In genomic region chr15:77160562-77161481, GRCh38 we compare ENCODE assay signal across 11 cellular contexts.
DNase-seq lines count a peak whose midpoint lies in the region; ATAC-seq and TF ChIP-seq lines count a peak whose summit lies in the region.
"Had no signal": no experiment of that assay in that cellular context is flagged by ENCODE, and none has a peak within 500 bp of the region (broad histone marks: within the 10 kb centered on the region; RNA-seq: fewer than 3 reads in every experiment).

No MANE protein-coding gene starts in this region.

- no TSS peak for BruUV-seq in PC-3 (replicated peaks; lab: Mats Ljungman, UMichigan)

- H3K9ac ChIP-seq in PC-3 (ENCODE audit: low read length), result no peak overlapping the region
- H3K9ac ChIP-seq in Karpas-422 (ENCODE audit: low read length), result no peak overlapping the region

- H3K36me3 Mint-ChIP-seq in activated CD4-positive, alpha-beta T cell treated with anti-CD3 and anti-CD28 coated beads, Interleukin-2, amount 10 ng/mL, durations not matched to agents 7 days and 5 days (ENCODE audit: low read depth), result peaks cover 7% of the 10 kb centered on the region
- H3K36me3 Mint-ChIP-seq in stimulated activated effector memory CD8-positive, alpha-beta T cell treated with anti-CD3 and anti-CD28 coated beads, Interleukin-12 subunit alpha, Interleukin-12 subunit beta, amount 100 ng/mL, for 72 hours, result no peaks in the 10 kb centered on the region

- H3K79me2 ChIP-seq in PC-3 (ENCODE audit: low read length), result no peaks in the 10 kb centered on the region
- no peaks in the 10 kb centered on the region for H3K79me2 ChIP-seq in Karpas-422 (ENCODE audit: low read length)

- H3K9me3 ChIP-seq in PC-3 (ENCODE audit: low read length) (no peaks in the 10 kb centered on the region), Karpas-422 (ENCODE audit: low read length) (no peaks in the 10 kb centered on the region)

- H3K27ac Mint-ChIP-seq in activated CD4-positive, alpha-beta T cell treated with anti-CD3 and anti-CD28 coated beads, Interleukin-2, amount 10 ng/mL, durations not matched to agents 7 days and 5 days, result peak overlapping the region; percentile 80
- peak overlapping the region; percentile 79 for H3K27ac Mint-ChIP-seq in stimulated activated effector memory CD8-positive, alpha-beta T cell treated with anti-CD3 and anti-CD28 coated beads, Interleukin-12 subunit alpha, Interleukin-12 subunit beta, amount 100 ng/mL, for 72 hours

- H3K4me3 ChIP-seq in PC-3 (ENCODE audit: low read length), result no peak overlapping the region
- H3K4me3 ChIP-seq in epithelial cell of esophagus (ENCODE audit: low read length), result no peak overlapping the region
- H3K4me3 ChIP-seq in Karpas-422 (ENCODE audit: low read length), result no peak overlapping the region

- no peaks in the 10 kb centered on the region for H3K9me3 Mint-ChIP-seq in activated CD4-positive, alpha-beta T cell treated with anti-CD3 and anti-CD28 coated beads, Interleukin-2, amount 10 ng/mL, durations not matched to agents 7 days and 5 days
- no peaks in the 10 kb centered on the region for H3K9me3 Mint-ChIP-seq in stimulated activated effector memory CD8-positive, alpha-beta T cell treated with anti-CD3 and anti-CD28 coated beads, Interleukin-12 subunit alpha, Interleukin-12 subunit beta, amount 100 ng/mL, for 72 hours

- H3K4me3 Mint-ChIP-seq in activated CD4-positive, alpha-beta T cell treated with anti-CD3 and anti-CD28 coated beads, Interleukin-2, amount 10 ng/mL, durations not matched to agents 7 days and 5 days, result no peak overlapping the region
- peak overlapping the region; percentile 38 for H3K4me3 Mint-ChIP-seq in stimulated activated effector memory CD8-positive, alpha-beta T cell treated with anti-CD3 and anti-CD28 coated beads, Interleukin-12 subunit alpha, Interleukin-12 subunit beta, amount 100 ng/mL, for 72 hours

- intact Hi-C loops in PC-3 (cut with micrococcal nuclease), result no loop called here

- no peak for ATAC-seq in PC-3
- ATAC-seq in stimulated activated effector memory CD8-positive, alpha-beta T cell treated with anti-CD3 and anti-CD28 coated beads, Interleukin-12 subunit alpha, Interleukin-12 subunit beta, amount 100 ng/mL, for 72 hours, result peak; percentile 45

- no peak for TF ChIP-seq CTCF in PC-3 (conservative IDR thresholded peaks at IDR 0.05; ENCODE audit: low read depth, low read length)
- TF ChIP-seq CTCF in epithelial cell of esophagus (IDR thresholded peaks at IDR 0.05; ENCODE audit: insufficient read depth, low read depth, low read length, missing control alignments), result no peak

- H4K20me1 ChIP-seq in PC-3 (ENCODE audit: low read length) (no peaks in the 10 kb centered on the region), Karpas-422 (ENCODE audit: insufficient read depth, low read depth, low read length) (no peaks in the 10 kb centered on the region)

- POLR2A ChIA-PET in activated CD4-positive, alpha-beta T cell treated with anti-CD3 and anti-CD28 coated beads, Interleukin-2, amount 10 ng/mL, durations not matched to agents 7 days and 5 days (lab: Charles Lee), result interaction anchor here (0.6 kb wide), 2 partner anchors 21 to 982 kb away, joined by 3 to 5 read pairs; no protein-coding TSS in a partner anchor
- POLR2A ChIA-PET in PC-3 (lab: Charles Lee; ENCODE audit: unreplicated experiment), result no interaction called here

- no peaks in the 10 kb centered on the region for H3K9me2 ChIP-seq in PC-3 (replicated peaks; ENCODE audit: low read length)
- H3K9me2 ChIP-seq in Karpas-422 (replicated peaks; ENCODE audit: insufficient read depth, low read length), result no peaks in the 10 kb centered on the region

- H3K27me3 ChIP-seq in PC-3 (ENCODE audit: low read length), result no peaks in the 10 kb centered on the region
- H3K27me3 ChIP-seq in Karpas-422 (ENCODE audit: low read length), result no peaks in the 10 kb centered on the region

- no peaks in the 10 kb centered on the region for H3F3A ChIP-seq in PC-3 (ENCODE audit: low read length, unreplicated experiment)

- no peaks in the 10 kb centered on the region for H3K36me3 ChIP-seq in PC-3 (ENCODE audit: low read depth, low read length)
- H3K36me3 ChIP-seq in Karpas-422 (ENCODE audit: insufficient read depth, low read length), result no peaks in the 10 kb centered on the region

- peaks cover 10% of the 10 kb centered on the region for H3K4me1 ChIP-seq in PC-3 (ENCODE audit: insufficient read depth, low read length)
- peaks cover 9% of the 10 kb centered on the region for H3K4me1 ChIP-seq in Karpas-422 (ENCODE audit: low read length)

- H2AFZ ChIP-seq in PC-3 (ENCODE audit: low read length) (no peak overlapping the region), Karpas-422 (ENCODE audit: low read length) (no peak overlapping the region)

- CTCF ChIA-PET in activated CD4-positive, alpha-beta T cell treated with anti-CD3 and anti-CD28 coated beads, Interleukin-2, amount 10 ng/mL, durations not matched to agents 7 days and 5 days (lab: Charles Lee), result no interaction called here
- CTCF ChIA-PET in PC-3 (lab: Charles Lee), result interaction anchor here (0.6 kb wide), 1 partner anchor 1078 kb away, joined by 3 read pairs; no protein-coding TSS in a partner anchor

- H3K4me2 ChIP-seq in PC-3 (ENCODE audit: low read length) (peak overlapping the region; percentile 37; the same call in 1 of the 2 replicates), Karpas-422 (ENCODE audit: low read depth, low read length, poor library complexity, severe bottlenecking) (no peak overlapping the region)

- H3K27ac ChIP-seq in PC-3 (ENCODE audit: low read length), result no peak overlapping the region
- no peak overlapping the region for H3K27ac ChIP-seq in Karpas-422 (ENCODE audit: low read length)

- DNase-seq in activated CD4-positive, alpha-beta T cell treated with anti-CD3 and anti-CD28 coated beads, Interleukin-2, amount 10 ng/mL, durations not matched to agents 7 days and 5 days, result no peak
- DNase-seq in activated CD4-positive, alpha-beta T cell treated with anti-CD3 and anti-CD28 coated beads, Interleukin-2, amount 50 U/mL, for 4 hours, result no peak
- DNase-seq in PC-3 (peak; percentile 63), epithelial cell of esophagus (ENCODE audit: low read depth) (peak; percentile 55), medulla oblongata (ENCODE audit: extremely low spot score) (no peak), Karpas-422 (no peak)
- no peak for DNase-seq in stimulated activated effector memory CD8-positive, alpha-beta T cell treated with anti-CD3 and anti-CD28 coated beads, Interleukin-12 subunit alpha, Interleukin-12 subunit beta, amount 100 ng/mL, for 72 hours (ENCODE audit: low spot score in 2 of 2)
- DNase-seq in stimulated activated naive CD4-positive, alpha-beta T cell treated with Interleukin-2 at 50 U/mL for 16 hours (lab: John Stamatoyannopoulos, UW), result no peak
- DNase-seq: amniotic stem cell, hippocampal formation, NCI-H1436 had no signal

- no peaks in the 10 kb centered on the region for H3K27me3 Mint-ChIP-seq in activated CD4-positive, alpha-beta T cell treated with anti-CD3 and anti-CD28 coated beads, Interleukin-2, amount 10 ng/mL, durations not matched to agents 7 days and 5 days

- peaks cover 34% of the 10 kb centered on the region for H3K4me1 Mint-ChIP-seq in activated CD4-positive, alpha-beta T cell treated with anti-CD3 and anti-CD28 coated beads, Interleukin-2, amount 10 ng/mL, durations not matched to agents 7 days and 5 days
- H3K4me1 Mint-ChIP-seq in stimulated activated effector memory CD8-positive, alpha-beta T cell treated with anti-CD3 and anti-CD28 coated beads, Interleukin-12 subunit alpha, Interleukin-12 subunit beta, amount 100 ng/mL, for 72 hours, result peaks cover 63% of the 10 kb centered on the region

Comparison
In these comparisons a context has a peak if more than half of its experiments do, and no peak if none do; other contexts are left out.
1. DNase-seq: peak in PC-3 (single experiment) and epithelial cell of esophagus (single experiment); none in activated CD4-positive, alpha-beta T cell treated with anti-CD3 and anti-CD28 coated beads, Interleukin-2, amount 10 ng/mL, durations not matched to agents 7 days and 5 days (single experiment), activated CD4-positive, alpha-beta T cell treated with anti-CD3 and anti-CD28 coated beads, Interleukin-2, amount 50 U/mL, for 4 hours (0 of 2), stimulated activated effector memory CD8-positive, alpha-beta T cell treated with anti-CD3 and anti-CD28 coated beads, Interleukin-12 subunit alpha, Interleukin-12 subunit beta, amount 100 ng/mL, for 72 hours (0 of 2), stimulated activated naive CD4-positive, alpha-beta T cell treated with Interleukin-2 at 50 U/mL for 16 hours (single experiment), medulla oblongata (single experiment) and Karpas-422 (single experiment).